In genomic region chr7:100674441-100675407, GRCh38 we compare ENCODE assay signal across 1 cellular context.
TF ChIP-seq lines count a peak whose summit lies in the region.

No MANE protein-coding gene starts in this region.

TF ChIP-seq in HEK293, 187 proteins besides CTCF, POLR2A, EP300 and RAD21 (continued from another document and continues in another):
- TF ChIP-seq TSHZ1 (tag by site-specific recombination; IDR thresholded peaks at IDR 0.05; ENCODE audit: borderline replicate concordance) (no peak), ZNF335 (tag by site-specific recombination; conservative IDR thresholded peaks at IDR 0.05) (peak; percentile 69), ZNF645 (tag by site-specific recombination; IDR thresholded peaks at IDR 0.05) (no peak), ZNF292 (tag by site-specific recombination; IDR thresholded peaks at IDR 0.05; ENCODE audit: borderline replicate concordance, low read depth) (no peak), ATF2 (tag by site-specific recombination; IDR thresholded peaks at IDR 0.05; ENCODE audit: low read depth) (no peak), ZNF121 (tag by site-specific recombination; IDR thresholded peaks at IDR 0.05) (no peak), PBX3 (CRISPR knock-in tag; IDR thresholded peaks at IDR 0.05) (no peak), SP2 (tag by site-specific recombination; IDR thresholded peaks at IDR 0.05) (0 out of 2 replicates have a peak, but pooled peaks have one; percentile 24), ZNF473 (tag by site-specific recombination; IDR thresholded peaks at IDR 0.05) (no peak), SP7 (tag by site-specific recombination; IDR thresholded peaks at IDR 0.05) (no peak), HOXA7 (CRISPR knock-in tag; IDR thresholded peaks at IDR 0.05; ENCODE audit: borderline replicate concordance) (no peak), ZNF324 (tag by site-specific recombination; IDR thresholded peaks at IDR 0.05) (no peak), ZBTB48 (tag by site-specific recombination; IDR thresholded peaks at IDR 0.05) (no peak), ZEB2 (tag by site-specific recombination; IDR thresholded peaks at IDR 0.05) (0 out of 2 replicates have a peak, but pooled peaks have one; percentile 23), ZNF692 (tag by site-specific recombination; IDR thresholded peaks at IDR 0.05) (no peak), ZNF610 (tag by site-specific recombination; IDR thresholded peaks at IDR 0.05; ENCODE audit: borderline replicate concordance) (no peak), ZNF266 (tag by site-specific recombination; IDR thresholded peaks at IDR 0.05; ENCODE audit: low read depth) (no peak), YY2 (tag by site-specific recombination; IDR thresholded peaks at IDR 0.05) (no peak), REST (tag by site-specific recombination; IDR thresholded peaks at IDR 0.05) (no peak), ZNF561 (tag by site-specific recombination; IDR thresholded peaks at IDR 0.05; ENCODE audit: borderline replicate concordance) (no peak), ZNF514 (tag by site-specific recombination; IDR thresholded peaks at IDR 0.05) (no peak), GFI1B (tag by site-specific recombination; IDR thresholded peaks at IDR 0.05) (no peak), ZNF133 (tag by site-specific recombination; IDR thresholded peaks at IDR 0.05) (no peak), ZSCAN23 (tag by site-specific recombination; IDR thresholded peaks at IDR 0.05) (no peak), SCRT1 (tag by site-specific recombination; IDR thresholded peaks at IDR 0.05; ENCODE audit: borderline replicate concordance) (0 out of 2 replicates have a peak, but pooled peaks have one; percentile 12), ZNF624 (tag by site-specific recombination; IDR thresholded peaks at IDR 0.05) (no peak), GLIS1 (tag by site-specific recombination; IDR thresholded peaks at IDR 0.05) (no peak; the same call in 1 of the 2 replicates), ZNF146 (tag by site-specific recombination; IDR thresholded peaks at IDR 0.05) (no peak), ZNF366 (tag by site-specific recombination; conservative IDR thresholded peaks at IDR 0.05) (no peak), ZNF2 (tag by site-specific recombination; IDR thresholded peaks at IDR 0.05) (no peak), ZNF707 (tag by site-specific recombination; IDR thresholded peaks at IDR 0.05) (no peak), ZNF311 (tag by site-specific recombination; IDR thresholded peaks at IDR 0.05; ENCODE audit: borderline replicate concordance) (no peak), ZNF354C (tag by site-specific recombination; IDR thresholded peaks at IDR 0.05; ENCODE audit: borderline replicate concordance, low read depth) (no peak)
- TF ChIP-seq, protein P1, sequence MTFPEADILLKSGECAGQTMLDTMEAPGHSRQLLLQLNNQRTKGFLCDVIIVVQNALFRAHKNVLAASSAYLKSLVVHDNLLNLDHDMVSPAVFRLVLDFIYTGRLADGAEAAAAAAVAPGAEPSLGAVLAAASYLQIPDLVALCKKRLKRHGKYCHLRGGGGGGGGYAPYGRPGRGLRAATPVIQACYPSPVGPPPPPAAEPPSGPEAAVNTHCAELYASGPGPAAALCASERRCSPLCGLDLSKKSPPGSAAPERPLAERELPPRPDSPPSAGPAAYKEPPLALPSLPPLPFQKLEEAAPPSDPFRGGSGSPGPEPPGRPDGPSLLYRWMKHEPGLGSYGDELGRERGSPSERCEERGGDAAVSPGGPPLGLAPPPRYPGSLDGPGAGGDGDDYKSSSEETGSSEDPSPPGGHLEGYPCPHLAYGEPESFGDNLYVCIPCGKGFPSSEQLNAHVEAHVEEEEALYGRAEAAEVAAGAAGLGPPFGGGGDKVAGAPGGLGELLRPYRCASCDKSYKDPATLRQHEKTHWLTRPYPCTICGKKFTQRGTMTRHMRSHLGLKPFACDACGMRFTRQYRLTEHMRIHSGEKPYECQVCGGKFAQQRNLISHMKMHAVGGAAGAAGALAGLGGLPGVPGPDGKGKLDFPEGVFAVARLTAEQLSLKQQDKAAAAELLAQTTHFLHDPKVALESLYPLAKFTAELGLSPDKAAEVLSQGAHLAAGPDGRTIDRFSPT (tag by site-specific recombination; IDR thresholded peaks at IDR 0.05): peak; percentile 39; the same call in 1 of the 2 replicates
- TF ChIP-seq, protein P2, sequence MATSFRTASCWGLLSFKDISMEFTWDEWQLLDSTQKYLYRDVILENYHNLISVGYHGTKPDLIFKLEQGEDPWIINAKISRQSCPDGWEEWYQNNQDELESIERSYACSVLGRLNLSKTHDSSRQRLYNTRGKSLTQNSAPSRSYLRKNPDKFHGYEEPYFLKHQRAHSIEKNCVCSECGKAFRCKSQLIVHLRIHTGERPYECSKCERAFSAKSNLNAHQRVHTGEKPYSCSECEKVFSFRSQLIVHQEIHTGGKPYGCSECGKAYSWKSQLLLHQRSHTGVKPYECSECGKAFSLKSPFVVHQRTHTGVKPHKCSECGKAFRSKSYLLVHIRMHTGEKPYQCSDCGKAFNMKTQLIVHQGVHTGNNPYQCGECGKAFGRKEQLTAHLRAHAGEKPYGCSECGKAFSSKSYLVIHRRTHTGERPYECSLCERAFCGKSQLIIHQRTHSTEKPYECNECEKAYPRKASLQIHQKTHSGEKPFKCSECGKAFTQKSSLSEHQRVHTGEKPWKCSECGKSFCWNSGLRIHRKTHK (tag by site-specific recombination; IDR thresholded peaks at IDR 0.05): no peak
- TF ChIP-seq, protein P3, sequence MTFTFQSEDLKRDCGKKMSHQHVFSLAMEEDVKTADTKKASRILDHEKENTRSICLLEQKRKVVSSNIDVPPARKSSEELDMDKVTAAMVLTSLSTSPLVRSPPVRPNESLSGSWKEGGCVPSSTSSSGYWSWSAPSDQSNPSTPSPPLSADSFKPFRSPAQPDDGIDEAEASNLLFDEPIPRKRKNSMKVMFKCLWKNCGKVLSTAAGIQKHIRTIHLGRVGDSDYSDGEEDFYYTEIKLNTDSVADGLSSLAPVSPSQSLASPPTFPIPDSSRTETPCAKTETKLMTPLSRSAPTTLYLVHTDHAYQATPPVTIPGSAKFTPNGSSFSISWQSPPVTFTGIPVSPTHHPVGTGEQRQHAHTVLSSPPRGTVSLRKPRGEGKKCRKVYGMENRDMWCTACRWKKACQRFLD (tag by site-specific recombination; IDR thresholded peaks at IDR 0.05): no peak
- TF ChIP-seq, protein P4, sequence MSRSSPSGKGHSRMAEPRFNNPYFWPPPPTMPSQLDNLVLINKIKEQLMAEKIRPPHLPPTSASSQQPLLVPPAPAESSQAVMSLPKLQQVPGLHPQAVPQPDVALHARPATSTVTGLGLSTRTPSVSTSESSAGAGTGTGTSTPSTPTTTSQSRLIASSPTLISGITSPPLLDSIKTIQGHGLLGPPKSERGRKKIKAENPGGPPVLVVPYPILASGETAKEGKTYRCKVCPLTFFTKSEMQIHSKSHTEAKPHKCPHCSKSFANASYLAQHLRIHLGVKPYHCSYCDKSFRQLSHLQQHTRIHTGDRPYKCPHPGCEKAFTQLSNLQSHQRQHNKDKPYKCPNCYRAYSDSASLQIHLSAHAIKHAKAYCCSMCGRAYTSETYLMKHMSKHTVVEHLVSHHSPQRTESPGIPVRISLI (tag by site-specific recombination; IDR thresholded peaks at IDR 0.05): no peak
- TF ChIP-seq, protein P5, sequence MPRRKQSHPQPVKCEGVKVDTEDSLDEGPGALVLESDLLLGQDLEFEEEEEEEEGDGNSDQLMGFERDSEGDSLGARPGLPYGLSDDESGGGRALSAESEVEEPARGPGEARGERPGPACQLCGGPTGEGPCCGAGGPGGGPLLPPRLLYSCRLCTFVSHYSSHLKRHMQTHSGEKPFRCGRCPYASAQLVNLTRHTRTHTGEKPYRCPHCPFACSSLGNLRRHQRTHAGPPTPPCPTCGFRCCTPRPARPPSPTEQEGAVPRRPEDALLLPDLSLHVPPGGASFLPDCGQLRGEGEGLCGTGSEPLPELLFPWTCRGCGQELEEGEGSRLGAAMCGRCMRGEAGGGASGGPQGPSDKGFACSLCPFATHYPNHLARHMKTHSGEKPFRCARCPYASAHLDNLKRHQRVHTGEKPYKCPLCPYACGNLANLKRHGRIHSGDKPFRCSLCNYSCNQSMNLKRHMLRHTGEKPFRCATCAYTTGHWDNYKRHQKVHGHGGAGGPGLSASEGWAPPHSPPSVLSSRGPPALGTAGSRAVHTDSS (tag by site-specific recombination; IDR thresholded peaks at IDR 0.05): no peak
